19 cellular contexts compared by ENCODE assay signal in genomic region chr5:126926152-126926551, GRCh38.
"Had no signal": no experiment of that assay in that cellular context is flagged by ENCODE, and none has a peak within 500 bp of the region (broad histone marks: within the 10 kb centered on the region; RNA-seq: fewer than 3 reads in every experiment).

No MANE protein-coding gene starts in this region.

- DNase-seq: KBM-7, MV-4-11, NCI-H1048, NCI-H1105, NCI-H146, NCI-H1694 treated with DMSO at 0.1 percent for 48 hours, NCI-H1930, NCI-H2081, NCI-H2107, NCI-H2227 treated with DMSO at 0.1 percent for 48 hours, NCI-H446, NCI-H510A, NCI-H524 treated with DMSO at 0.1 percent for 48 hours, NCI-H774, RPMI8226, SHP77, SK-N-SH had no signal

- H3K9me3 ChIP-seq: SK-N-SH had no signal

- H3K4me3 Mint-ChIP-seq: IgD-negative memory B cell had no signal

- H3K27ac ChIP-seq: HL-60 had no signal

- H3K9ac ChIP-seq: SK-N-SH had no signal

- H3K27me3 Mint-ChIP-seq: IgD-negative memory B cell had no signal

- H3K4me2 ChIP-seq: SK-N-SH had no signal
